In genomic region chr2:12717988-12718661, GRCh38 we compare ENCODE assay signal across 8 cellular contexts. TPM values are rescaled to one million over a fixed set of nuclear protein-coding genes. Genes with fewer than 3 reads are reported as not detected.
DNase-seq lines count a peak whose midpoint lies in the region; ATAC-seq, FAIRE-seq and TF ChIP-seq lines count a peak whose summit lies in the region.

No MANE protein-coding gene starts in this region.

- H3K4me1 Mint-ChIP-seq in activated naive CD4-positive, alpha-beta T cell treated with anti-CD3 and anti-CD28 coated beads, Interleukin-2, amount 50 U/mL, for 24 hours = peaks cover 70% of the 10 kb centered on the region

- H3K36me3 Mint-ChIP-seq in activated naive CD4-positive, alpha-beta T cell treated with anti-CD3 and anti-CD28 coated beads, Interleukin-2, amount 50 U/mL, for 24 hours = no peaks in the 10 kb centered on the region

- peak overlapping the region; percentile 83 to 97 (median 93) for H3K4me3 ChIP-seq in gastrocnemius medialis

- peaks cover 7% of the 10 kb centered on the region for H3K9me3 Mint-ChIP-seq in activated naive CD4-positive, alpha-beta T cell treated with anti-CD3 and anti-CD28 coated beads, Interleukin-2, amount 50 U/mL, for 24 hours

- intact Hi-C loops in left ventricle myocardium superior (cut with micrococcal nuclease) = no loop called here
- intact Hi-C loops in gastrocnemius medialis (cut with DNase I; ENCODE audit: low total_unique reads) = loop anchor here (2.0 to 10.0 kb wide), 5 partner anchors 107 to 855 kb away; no protein-coding TSS in a partner anchor

- H3K4me1 ChIP-seq in gastrocnemius medialis = peaks cover 39 to 48% of the 10 kb centered on the region in 2 donors

- H3K9me3 ChIP-seq in gastrocnemius medialis = no peaks in the 10 kb centered on the region

- H3K27ac ChIP-seq in gastrocnemius medialis = peak overlapping the region; percentile 92 to 96 (median 95)

- DNase-seq in GM12891 (ENCODE audit: insufficient read length, low spot score) = no peak
- DNase-seq in NCI-H345 treated with DMSO at 0.1 percent for 48 hours (lab: John Stamatoyannopoulos, UW; ENCODE audit: unreplicated experiment) = peak; percentile 56
- DNase-seq in left ventricle myocardium superior = peak; percentile 53
- no peak for DNase-seq in gastrocnemius medialis
- no peak for DNase-seq in NCI-H2107 treated with DMSO at 0.1 percent for 48 hours (lab: John Stamatoyannopoulos, UW; ENCODE audit: unreplicated experiment)
- no peak for DNase-seq in KG1 (lab: John Stamatoyannopoulos, UW)

- ATAC-seq in left ventricle myocardium superior (no peak), gastrocnemius medialis (peak in 1 of 2 donors; percentile 4), GM21717 (IDR thresholded peaks at IDR 0.05; ENCODE audit: unreplicated experiment) (no peak)

- H3K27ac Mint-ChIP-seq in activated naive CD4-positive, alpha-beta T cell treated with anti-CD3 and anti-CD28 coated beads, Interleukin-2, amount 50 U/mL, for 24 hours = peak overlapping the region; percentile 88

- no peak for TF ChIP-seq CTCF in gastrocnemius medialis (IDR thresholded peaks at IDR 0.05 in 4 of 5, conservative IDR thresholded peaks at IDR 0.05 in 1 of 5)

- H3K36me3 ChIP-seq in gastrocnemius medialis = no peaks in the 10 kb centered on the region

- TF ChIP-seq POLR2A in GM12891 (IDR thresholded peaks at IDR 0.05; ENCODE audit: low read depth, low read length) (no peak), gastrocnemius medialis (IDR thresholded peaks at IDR 0.05) (no peak)

- peak; percentile 13 for FAIRE-seq in GM12891 (lab: Jason Lieb, UNC)

- in situ Hi-C loops in gastrocnemius medialis (cut with MboI; ENCODE audit: low sequenced_read_pairs in 4 of 4) = loop anchor here (10.0 to 25.0 kb wide), 5 partner anchors 207 to 856 kb away; no protein-coding TSS in a partner anchor

- H3K27me3 Mint-ChIP-seq in activated naive CD4-positive, alpha-beta T cell treated with anti-CD3 and anti-CD28 coated beads, Interleukin-2, amount 50 U/mL, for 24 hours = no peaks in the 10 kb centered on the region

- peak overlapping the region; percentile 96 for H3K4me3 Mint-ChIP-seq in activated naive CD4-positive, alpha-beta T cell treated with anti-CD3 and anti-CD28 coated beads, Interleukin-2, amount 50 U/mL, for 24 hours

- H3K27me3 ChIP-seq in gastrocnemius medialis = no peaks in the 10 kb centered on the region

TF ChIP-seq in GM12891, 5 proteins besides CTCF, POLR2A, EP300 and RAD21:
- TF ChIP-seq SPI1 (IDR thresholded peaks at IDR 0.05; ENCODE audit: low read depth, low read length) = no peak
- no peak for TF ChIP-seq TAF1 (IDR thresholded peaks at IDR 0.05; ENCODE audit: low read depth, low read length)
- TF ChIP-seq POLR2AphosphoS5 (IDR thresholded peaks at IDR 0.05; ENCODE audit: low read depth, low read length) = no peak
- TF ChIP-seq PAX5 (IDR thresholded peaks at IDR 0.05; ENCODE audit: insufficient read depth, low read length, severe bottlenecking) = no peak
- TF ChIP-seq POU2F2 (IDR thresholded peaks at IDR 0.05; ENCODE audit: low read depth, low read length) = no peak

RNA-seq across cellular contexts. Expression of gene TRIB2, which starts 1.4 kb away (rescaled TPM):
- 5.0 TPM for polyA plus RNA-seq in GM12891 (2012; ENCODE audit: low read depth, missing spikeins)
- total RNA-seq in left ventricle myocardium superior (29.4 TPM), gastrocnemius medialis (10 to 100 TPM; 12.6 to 18.5 (median 15.9) TPM)

Comparison
In these comparisons a context has a peak if more than half of its experiments do, and no peak if none do; other contexts are left out.
1. DNase-seq: peak in NCI-H345 treated with DMSO at 0.1 percent for 48 hours (single experiment) and left ventricle myocardium superior (single experiment); none in GM12891 (single experiment), gastrocnemius medialis (0 of 2), NCI-H2107 treated with DMSO at 0.1 percent for 48 hours (single experiment) and KG1 (single experiment).